Comparison of ENCODE assay signal across 8 cellular contexts in the genomic region with DNA sequence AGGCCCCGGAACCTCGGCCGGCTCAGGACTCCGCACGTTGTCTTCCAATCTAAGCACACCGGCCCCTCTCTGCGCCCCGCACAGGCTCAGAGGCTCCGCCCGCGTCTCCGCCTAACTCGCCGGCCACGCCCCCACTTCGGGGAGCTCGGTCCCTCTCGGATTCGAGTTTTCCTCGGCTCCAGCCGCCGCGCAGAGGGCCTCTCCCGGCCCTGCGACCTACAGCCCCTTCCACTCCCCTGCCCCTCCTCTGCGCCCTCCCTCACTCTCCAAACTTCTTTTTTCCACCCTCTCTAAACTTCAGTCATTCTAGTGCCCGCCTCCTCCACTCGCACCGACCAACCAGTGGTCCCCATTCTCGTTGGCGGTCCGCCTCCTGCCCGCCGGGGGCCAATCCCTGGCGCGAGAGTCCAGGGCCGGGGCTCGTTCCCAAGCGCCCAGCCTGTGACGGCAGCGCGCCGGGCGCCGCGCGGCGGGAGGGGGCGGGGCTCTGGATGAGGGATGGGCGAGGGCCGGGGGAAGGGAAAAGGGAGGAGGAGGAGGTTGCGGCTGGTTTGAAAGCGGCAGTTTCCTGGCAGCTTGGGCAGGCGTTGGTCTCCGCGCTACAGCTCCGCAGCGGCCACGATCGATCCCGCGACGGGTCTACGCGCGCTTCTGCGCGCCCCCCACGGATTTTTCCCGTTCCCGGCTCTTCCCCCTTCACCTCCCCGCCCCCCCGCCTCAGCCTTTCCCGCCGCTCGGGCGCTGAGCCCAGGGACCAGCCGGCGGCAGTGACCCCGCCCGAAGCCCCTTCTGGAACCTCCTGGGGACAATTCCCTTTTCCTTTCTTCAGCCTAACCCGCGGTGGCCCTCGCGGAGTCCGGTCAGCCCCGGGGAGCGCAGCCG. TPM values are rescaled to one million over a fixed set of nuclear protein-coding genes. Genes with fewer than 3 reads are reported as not detected.
DNase-seq lines count a peak whose midpoint lies in the region; ATAC-seq, FAIRE-seq and TF ChIP-seq lines count a peak whose summit lies in the region.

A gene (plus strand): TSS at position 563 of the 882 bp plus-strand sequence. CDS start 519 bp downstream, outside the sequence.

- peak within 1 kb of the TSS; percentile 86 for H3K27ac Mint-ChIP-seq in T-helper 17 cell

- peak within 1 kb of the TSS; percentile 50 for H3K27ac ChIP-seq in angular gyrus (ENCODE audit: low read depth, low read length)
- H3K27ac ChIP-seq in prostate gland, result peak within 1 kb of the TSS; percentile 90 to 94

- peak; percentile 81 for DNase-seq in GM12892 (ENCODE audit: insufficient read length)
- peak; percentile 94 for DNase-seq in NCI-H146 treated with DMSO at 0.1 percent for 48 hours (lab: John Stamatoyannopoulos, UW; ENCODE audit: unreplicated experiment)
- DNase-seq in T-helper 17 cell, result peak; percentile 90 to 93 (median 92)
- peak; percentile 99 for DNase-seq in left ventricle myocardium superior
- DNase-seq in prostate gland (ENCODE audit: low spot score), result peak; percentile 97
- peak; percentile 99 for DNase-seq in ureter (ENCODE audit: low spot score)

- H3K4me1 ChIP-seq in prostate gland (replicated peaks), result no peaks in the 10 kb centered on the region

- peaks cover 2% of the 10 kb centered on the region for H3K36me3 Mint-ChIP-seq in T-helper 17 cell (ENCODE audit: low read depth)

- intact Hi-C loops in left ventricle myocardium superior (cut with micrococcal nuclease), result no loop called here
- intact Hi-C loops in prostate gland (cut with DNase I), result loop anchor here (10.0 kb wide), 1 partner anchor 285 kb away; no protein-coding TSS in a partner anchor

- no peaks in the 10 kb centered on the region for H3K36me3 ChIP-seq in prostate gland

- TF ChIP-seq CTCF in prostate gland (IDR thresholded peaks at IDR 0.05), result no peak

- peak within 1 kb of the TSS; percentile 97 for H3K4me3 Mint-ChIP-seq in T-helper 17 cell

- H3K27me3 ChIP-seq in prostate gland (replicated peaks; ENCODE audit: insufficient read depth), result no peaks in the 10 kb centered on the region

- TF ChIP-seq POLR2A in GM12892 (IDR thresholded peaks at IDR 0.05; ENCODE audit: low read depth, low read length) (peak; percentile 60; the same call in 1 of the 2 replicates), prostate gland (IDR thresholded peaks at IDR 0.05) (peak; percentile 86)

- H3K4me1 Mint-ChIP-seq in T-helper 17 cell, result peaks cover 25% of the 10 kb centered on the region

- under 1% methylated on average over 89 of the region's 89 CpGs for WGBS in prostate gland

- peak; percentile 98 for ATAC-seq in HG02870 (IDR thresholded peaks at IDR 0.05; ENCODE audit: unreplicated experiment)
- ATAC-seq in T-helper 17 cell, result peak; percentile 93
- peak; percentile 96 for ATAC-seq in left ventricle myocardium superior

- FAIRE-seq in GM12892 (lab: Jason Lieb, UNC), result peak; percentile 90

- peaks cover 4% of the 10 kb centered on the region for H3K27me3 Mint-ChIP-seq in T-helper 17 cell

- H3K9me3 ChIP-seq in T-helper 17 cell (ENCODE audit: control insufficient read depth, low read length, poor library complexity, severe bottlenecking) (no peaks in the 10 kb centered on the region), prostate gland (no peaks in the 10 kb centered on the region)

- H3K4me3 ChIP-seq in prostate gland, result peak within 1 kb of the TSS; percentile 96 to 97

RNA-seq across cellular contexts. Expression of the gene that starts here (rescaled TPM):
- polyA plus RNA-seq in GM12892 (2012; ENCODE audit: missing spikeins), result 2.4 TPM
- 10 to 100 TPM in 1 of 2 donors, 1 to 10 TPM in 1; 8.0 to 11.2 TPM for total RNA-seq in T-helper 17 cell
- 5.8 TPM for total RNA-seq in left ventricle myocardium superior
- 10 to 100 TPM; 20.2 to 23.2 TPM for total RNA-seq in prostate gland
- 18.6 TPM for total RNA-seq in ureter

Comparison
In these comparisons a context has a peak if more than half of its experiments do, and no peak if none do; other contexts are left out.
1. Peak in every context shown above with its lines: DNase-seq, ATAC-seq, H3K4me3 ChIP-seq and H3K27ac ChIP-seq.